ENCODE assay signal across 17 cellular contexts in the genomic region with DNA sequence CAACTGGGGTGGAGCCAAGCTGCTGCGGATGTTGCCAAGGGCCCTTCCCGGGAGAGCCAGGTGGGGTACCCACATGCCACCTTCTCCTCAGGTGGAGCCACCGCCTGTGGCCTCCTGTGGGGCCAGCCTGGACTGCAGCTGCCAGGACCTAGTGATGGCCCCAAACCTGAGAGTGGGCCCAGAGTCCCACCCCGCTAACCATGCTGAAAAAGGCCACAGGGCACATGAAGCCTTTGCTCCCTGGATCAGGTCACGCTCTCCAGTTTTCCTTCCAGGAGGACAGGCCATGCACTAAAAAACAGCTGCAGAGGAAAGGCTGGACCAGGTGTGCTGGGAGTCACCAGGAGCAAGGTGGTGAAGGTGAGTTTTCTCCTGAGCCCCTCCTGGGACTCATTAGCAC.
"Had no signal": no experiment of that assay in that cellular context is flagged by ENCODE, and none has a peak within 500 bp of the region (broad histone marks: within the 10 kb centered on the region; RNA-seq: fewer than 3 reads in every experiment).

No MANE protein-coding gene starts in this region.

- H3K36me3 ChIP-seq: colonic mucosa, esophagus muscularis mucosa, gastrocnemius medialis, heart right ventricle, sigmoid colon had no signal

- H3K4me1 ChIP-seq: colonic mucosa, esophagus muscularis mucosa, gastrocnemius medialis, sigmoid colon had no signal

- H3K27ac ChIP-seq: colonic mucosa, esophagus muscularis mucosa, gastrocnemius medialis, heart right ventricle, sigmoid colon, skin epidermis had no signal

- H3K27me3 ChIP-seq: colonic mucosa, esophagus muscularis mucosa, gastrocnemius medialis, heart right ventricle, sigmoid colon had no signal

- H3K4me3 ChIP-seq: colonic mucosa, esophagus muscularis mucosa, gastrocnemius medialis, heart right ventricle, sigmoid colon, skin epidermis had no signal

- DNase-seq: colonic mucosa; dermis blood vessel endothelial cell; effector CD4-positive, alpha-beta T cell; gastrocnemius medialis; heart right ventricle; hypothalamus; mammary epithelial cell; naive thymus-derived CD8-positive, alpha-beta T cell; posterior cingulate gyrus; sigmoid colon; stimulated activated CD4-positive, alpha-beta T cell treated with anti-CD3 and anti-CD28 coated beads, Interleukin-2, amount 100 ng/mL, for 24 hours; stimulated activated CD4-positive, alpha-beta T cell treated with anti-CD3 and anti-CD28 coated beads, Interleukin-4, amount 100 ng/mL, for 4 hours; stimulated activated naive B cell treated with anti-CD40 and anti-IgM and Interleukin-4, amounts not matched to agents 10 μg/mL and 1 μg/mL and 100 μg/mL, for 72 hours; stimulated activated naive CD8-positive, alpha-beta T cell treated with anti-CD3 and anti-CD28 coated beads, Interleukin-15, amount 100 ng/mL, for 72 hours; trophoblast cell had no signal

- H3K9me3 ChIP-seq: colonic mucosa, gastrocnemius medialis had no signal
